Comparison of ENCODE assay signal across 2 cellular contexts in the genomic region with DNA sequence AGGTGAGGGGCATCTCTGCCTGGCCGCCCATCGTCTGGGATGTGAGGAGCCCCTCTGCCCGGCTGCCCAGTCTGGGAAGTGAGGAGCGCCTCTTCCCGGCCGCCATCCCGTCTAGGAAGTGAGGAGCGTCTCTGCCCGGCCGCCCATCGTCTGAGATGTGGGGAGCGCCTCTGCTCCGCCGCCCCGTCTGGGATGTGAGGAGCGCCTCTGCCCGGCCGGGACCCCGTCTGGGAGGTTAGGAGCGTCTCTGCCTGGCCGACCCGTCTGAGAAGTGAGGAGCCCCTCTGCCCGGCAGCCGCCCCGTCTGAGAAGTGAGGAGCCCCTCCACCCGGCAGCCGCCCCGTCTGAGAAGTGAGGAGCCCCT.
A peak's percentile ranks its signal among the peaks of the same experiment; 100 is the strongest.
ATAC-seq lines count a peak whose summit lies in the region.
"Not testable (repeated sequence)": the region's sequence is repeated elsewhere in the genome, so short reads cannot be mapped to it uniquely, and the experiment has no call there.

No MANE protein-coding gene starts in this region.

- H3K27ac Mint-ChIP-seq in dendritic cell treated with granulocyte-macrophage colony-stimulating factor and Interleukin-4, amounts not matched to agents 40 ng/mL and 50 ng/mL, for 4 days, result peak overlapping the region; percentile 54
- H3K27ac Mint-ChIP-seq in stimulated activated memory B cell treated with anti-CD40 and anti-IgM and Interleukin-4, amounts not matched to agents 10 μg/mL and 1 μg/mL and 100 μg/mL, for 72 hours, result peak overlapping the region; percentile 40

- H3K36me3 Mint-ChIP-seq in dendritic cell treated with granulocyte-macrophage colony-stimulating factor and Interleukin-4, amounts not matched to agents 40 ng/mL and 50 ng/mL, for 4 days (ENCODE audit: low read depth), result peaks cover 92% of the 10 kb centered on the region
- H3K36me3 Mint-ChIP-seq in stimulated activated memory B cell treated with anti-CD40 and anti-IgM and Interleukin-4, amounts not matched to agents 10 μg/mL and 1 μg/mL and 100 μg/mL, for 72 hours, result peaks cover 51% of the 10 kb centered on the region

- not testable (repeated sequence) for H3K27me3 Mint-ChIP-seq in dendritic cell treated with granulocyte-macrophage colony-stimulating factor and Interleukin-4, amounts not matched to agents 40 ng/mL and 50 ng/mL, for 4 days; stimulated activated memory B cell treated with anti-CD40 and anti-IgM and Interleukin-4, amounts not matched to agents 10 μg/mL and 1 μg/mL and 100 μg/mL, for 72 hours

- intact Hi-C loops in dendritic cell treated with granulocyte-macrophage colony-stimulating factor and Interleukin-4, amounts not matched to agents 40 ng/mL and 50 ng/mL, for 4 days (cut with micrococcal nuclease), result not testable (repeated sequence)

- H3K4me3 Mint-ChIP-seq in dendritic cell treated with granulocyte-macrophage colony-stimulating factor and Interleukin-4, amounts not matched to agents 40 ng/mL and 50 ng/mL, for 4 days; stimulated activated memory B cell treated with anti-CD40 and anti-IgM and Interleukin-4, amounts not matched to agents 10 μg/mL and 1 μg/mL and 100 μg/mL, for 72 hours: not testable (repeated sequence)

- H3K4me1 Mint-ChIP-seq in dendritic cell treated with granulocyte-macrophage colony-stimulating factor and Interleukin-4, amounts not matched to agents 40 ng/mL and 50 ng/mL, for 4 days (ENCODE audit: low read depth), result peaks cover 14% of the 10 kb centered on the region
- H3K4me1 Mint-ChIP-seq in stimulated activated memory B cell treated with anti-CD40 and anti-IgM and Interleukin-4, amounts not matched to agents 10 μg/mL and 1 μg/mL and 100 μg/mL, for 72 hours, result peaks cover 18% of the 10 kb centered on the region

- H3K9me3 Mint-ChIP-seq in dendritic cell treated with granulocyte-macrophage colony-stimulating factor and Interleukin-4, amounts not matched to agents 40 ng/mL and 50 ng/mL, for 4 days; stimulated activated memory B cell treated with anti-CD40 and anti-IgM and Interleukin-4, amounts not matched to agents 10 μg/mL and 1 μg/mL and 100 μg/mL, for 72 hours: not testable (repeated sequence)

- ATAC-seq in stimulated activated memory B cell treated with anti-CD40 and anti-IgM and Interleukin-4, amounts not matched to agents 10 μg/mL and 1 μg/mL and 100 μg/mL, for 72 hours, result not testable (repeated sequence)
